24 cellular contexts compared by ENCODE assay signal in the genomic region with DNA sequence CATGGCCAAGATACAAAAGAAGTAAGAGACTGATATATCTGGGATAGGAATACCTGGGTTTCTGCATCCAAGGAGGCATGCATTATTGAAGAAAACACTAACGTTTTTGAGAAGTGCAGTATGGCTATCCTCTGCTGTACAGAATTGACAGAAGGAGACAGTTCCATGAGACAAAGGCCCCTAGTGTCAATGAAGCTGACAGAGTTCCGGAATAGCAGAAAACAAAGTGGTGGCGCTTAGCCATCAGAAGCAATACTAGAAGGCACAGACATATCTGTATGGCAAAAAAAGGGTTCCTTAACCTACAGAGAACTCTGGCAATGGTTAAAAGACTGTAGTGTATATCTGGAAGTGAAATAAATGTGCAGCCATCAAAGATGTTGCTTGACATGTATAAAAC.
"Had no signal": no experiment of that assay in that cellular context is flagged by ENCODE, and none has a peak within 500 bp of the region (broad histone marks: within the 10 kb centered on the region; RNA-seq: fewer than 3 reads in every experiment).

No MANE protein-coding gene starts in this region.

- ATAC-seq: left colon; left lung; lower lobe of right lung; mucosa of descending colon; naive thymus-derived CD4-positive, alpha-beta T cell; natural killer cell treated with Interleukin-12 subunit alpha and Interleukin-12 subunit beta and Interleukin-15 and Interleukin-18, amount 100 ng/mL, for 72 hours; pancreas; psoas muscle; right lobe of liver; stimulated activated memory B cell treated with anti-CD40 and anti-IgM and Interleukin-4, amounts not matched to agents 10 μg/mL and 1 μg/mL and 100 μg/mL, for 72 hours; stimulated activated naive CD8-positive, alpha-beta T cell treated with anti-CD3 and anti-CD28 coated beads, Interleukin-15, amount 100 ng/mL, for 72 hours; upper lobe of right lung had no signal

- H3K36me3 Mint-ChIP-seq: mesothelial cell of epicardium; naive thymus-derived CD4-positive, alpha-beta T cell; natural killer cell treated with Interleukin-12 subunit alpha and Interleukin-12 subunit beta and Interleukin-15 and Interleukin-18, amount 100 ng/mL, for 72 hours; stimulated activated memory B cell treated with anti-CD40 and anti-IgM and Interleukin-4, amounts not matched to agents 10 μg/mL and 1 μg/mL and 100 μg/mL, for 72 hours had no signal

- H3K4me1 Mint-ChIP-seq: mesothelial cell of epicardium; naive thymus-derived CD4-positive, alpha-beta T cell; stimulated activated memory B cell treated with anti-CD40 and anti-IgM and Interleukin-4, amounts not matched to agents 10 μg/mL and 1 μg/mL and 100 μg/mL, for 72 hours; stimulated activated naive CD8-positive, alpha-beta T cell treated with anti-CD3 and anti-CD28 coated beads, Interleukin-15, amount 100 ng/mL, for 72 hours had no signal

- H3K9me3 Mint-ChIP-seq: mesothelial cell of epicardium; stimulated activated memory B cell treated with anti-CD40 and anti-IgM and Interleukin-4, amounts not matched to agents 10 μg/mL and 1 μg/mL and 100 μg/mL, for 72 hours had no signal

- H3K4me3 Mint-ChIP-seq: mesothelial cell of epicardium; naive thymus-derived CD4-positive, alpha-beta T cell; natural killer cell treated with Interleukin-12 subunit alpha and Interleukin-12 subunit beta and Interleukin-15 and Interleukin-18, amount 100 ng/mL, for 72 hours; stimulated activated memory B cell treated with anti-CD40 and anti-IgM and Interleukin-4, amounts not matched to agents 10 μg/mL and 1 μg/mL and 100 μg/mL, for 72 hours; stimulated activated naive CD8-positive, alpha-beta T cell treated with anti-CD3 and anti-CD28 coated beads, Interleukin-15, amount 100 ng/mL, for 72 hours had no signal

- H3K27ac Mint-ChIP-seq: mesothelial cell of epicardium; naive thymus-derived CD4-positive, alpha-beta T cell; natural killer cell treated with Interleukin-12 subunit alpha and Interleukin-12 subunit beta and Interleukin-15 and Interleukin-18, amount 100 ng/mL, for 72 hours; stimulated activated memory B cell treated with anti-CD40 and anti-IgM and Interleukin-4, amounts not matched to agents 10 μg/mL and 1 μg/mL and 100 μg/mL, for 72 hours; stimulated activated naive CD8-positive, alpha-beta T cell treated with anti-CD3 and anti-CD28 coated beads, Interleukin-15, amount 100 ng/mL, for 72 hours had no signal

- DNase-seq: kidney; left colon; left lung; lower lobe of right lung; mammary epithelial cell; mesendoderm; mucosa of descending colon; naive thymus-derived CD4-positive, alpha-beta T cell; pancreas; psoas muscle; right lobe of liver; stimulated activated CD4-positive, alpha-beta T cell treated with anti-CD3 and anti-CD28 coated beads, Interleukin-1b, Interleukin-23, amount 100 ng/mL, for 48 hours; stimulated activated CD4-positive, alpha-beta T cell treated with anti-CD3 and anti-CD28 coated beads, Interleukin-2, amount 100 ng/mL, for 48 hours; stimulated activated CD4-positive, alpha-beta T cell treated with anti-CD3 and anti-CD28 coated beads, Interleukin-4, amount 100 ng/mL, for 4 hours; stimulated activated CD8-positive, alpha-beta memory T cell treated with anti-CD3 and anti-CD28 coated beads, Interleukin-4, amount 100 ng/mL, for 48 hours; stimulated activated naive CD4-positive, alpha-beta T cell treated with Interleukin-2 at 50 U/mL for 16 hours; stimulated activated naive CD8-positive, alpha-beta T cell treated with anti-CD3 and anti-CD28 coated beads, Interleukin-15, amount 100 ng/mL, for 72 hours; testis; thyroid gland; trophoblast cell; upper lobe of right lung had no signal

- H3K27me3 Mint-ChIP-seq: naive thymus-derived CD4-positive, alpha-beta T cell; natural killer cell treated with Interleukin-12 subunit alpha and Interleukin-12 subunit beta and Interleukin-15 and Interleukin-18, amount 100 ng/mL, for 72 hours; stimulated activated memory B cell treated with anti-CD40 and anti-IgM and Interleukin-4, amounts not matched to agents 10 μg/mL and 1 μg/mL and 100 μg/mL, for 72 hours; stimulated activated naive CD8-positive, alpha-beta T cell treated with anti-CD3 and anti-CD28 coated beads, Interleukin-15, amount 100 ng/mL, for 72 hours had no signal
